In genomic region chr1:7921766-7922165, GRCh38 we compare ENCODE assay signal across 21 cellular contexts. TPM values are rescaled to one million over a fixed set of nuclear protein-coding genes. Genes with fewer than 3 reads are reported as not detected.
DNase-seq lines count a peak whose midpoint lies in the region; ATAC-seq, FAIRE-seq and TF ChIP-seq lines count a peak whose summit lies in the region.
"Had no signal": no experiment of that assay in that cellular context is flagged by ENCODE, and none has a peak within 500 bp of the region (broad histone marks: within the 10 kb centered on the region; RNA-seq: fewer than 3 reads in every experiment).

No MANE protein-coding gene starts in this region.

- intact Hi-C loops in activated CD4-positive, alpha-beta T cell treated with anti-CD3 and anti-CD28 coated beads, Interleukin-2, amount 10 ng/mL, durations not matched to agents 24 days and 14 days (cut with micrococcal nuclease) = loop anchor here (2.0 kb wide), 1 partner anchor 39 kb away; the partner anchor contains the start of gene PARK7
- intact Hi-C loops in activated CD4-positive, alpha-beta T cell treated with anti-CD3 and anti-CD28 coated beads for 36 hours (cut with DNase I, micrococcal nuclease) = loop anchor here in 1 of 2 experiments (2.0 kb wide), 1 partner anchor 39 kb away; the partner anchor contains the start of gene PARK7
- intact Hi-C loops in CD4-positive, alpha-beta T cell (cut with DNase I, micrococcal nuclease) = no loop called here
- intact Hi-C loops in kidney (cut with DNase I) = no loop called here

- no peaks in the 10 kb centered on the region for H3K9me3 ChIP-seq in MG63
- no peaks in the 10 kb centered on the region for H3K9me3 ChIP-seq in smooth muscle cell (replicated peaks; ENCODE audit: low read depth)
- no peaks in the 10 kb centered on the region for H3K9me3 ChIP-seq in CD4-positive, alpha-beta T cell (ENCODE audit: control insufficient read depth, low read length)
- H3K9me3 ChIP-seq in kidney (ENCODE audit: control insufficient read depth in 1 of 2, low read length in 2 of 2) = no peaks in the 10 kb centered on the region
- H3K9me3 ChIP-seq: lower lobe of right lung, spleen, upper lobe of right lung had no signal

- TF ChIP-seq CTCF in smooth muscle cell (IDR thresholded peaks at IDR 0.05; ENCODE audit: borderline replicate concordance, insufficient read depth, poor library complexity, severe bottlenecking) (no peak), kidney (IDR thresholded peaks at IDR 0.05; ENCODE audit: borderline replicate concordance, extremely low read depth, insufficient read depth) (no peak)
- no peak for TF ChIP-seq CTCF in CD4-positive, alpha-beta T cell (IDR thresholded peaks at IDR 0.05)

- H3K4me1 ChIP-seq in smooth muscle cell (ENCODE audit: low read depth) (no peaks in the 10 kb centered on the region), kidney (ENCODE audit: control insufficient read depth in 1 of 2, insufficient read depth in 1 of 2, low read depth in 1 of 2, low read length in 2 of 2) (no peaks in the 10 kb centered on the region)
- H3K4me1 ChIP-seq: lower lobe of right lung, upper lobe of right lung had no signal

- H2AFZ ChIP-seq in smooth muscle cell (ENCODE audit: low read depth) = peak overlapping the region; percentile 30
- H2AFZ ChIP-seq: PC-9 had no signal

- peaks cover 31% of the 10 kb centered on the region for H3K36me3 Mint-ChIP-seq in activated CD4-positive, alpha-beta T cell treated with anti-CD3 and anti-CD28 coated beads, Interleukin-2, amount 10 ng/mL, durations not matched to agents 24 days and 14 days (ENCODE audit: low read depth)
- H3K36me3 Mint-ChIP-seq in activated CD4-positive, alpha-beta T cell treated with anti-CD3 and anti-CD28 coated beads for 36 hours (ENCODE audit: low read depth) = peaks cover 17% of the 10 kb centered on the region
- no peaks in the 10 kb centered on the region for H3K36me3 Mint-ChIP-seq in CD4-positive, alpha-beta T cell (ENCODE audit: low read depth)

- H3K27ac ChIP-seq in smooth muscle cell (ENCODE audit: low read depth) (peak overlapping the region; percentile 19), kidney (ENCODE audit: low read depth in 2 of 2, low read length in 2 of 2) (no peak overlapping the region)
- no peak overlapping the region for H3K27ac ChIP-seq in CD4-positive, alpha-beta T cell (ENCODE audit: low read depth, low read length)
- H3K27ac ChIP-seq: HL-60, lower lobe of right lung, PC-9, spleen, upper lobe of right lung had no signal

- CTCF ChIA-PET in activated CD4-positive, alpha-beta T cell treated with anti-CD3 and anti-CD28 coated beads for 36 hours (lab: Charles Lee) = no interaction called here
- CTCF ChIA-PET in CD4-positive, alpha-beta T cell (lab: Charles Lee) = no interaction called here

- POLR2A ChIA-PET in activated CD4-positive, alpha-beta T cell treated with anti-CD3 and anti-CD28 coated beads for 36 hours (lab: Charles Lee) = no interaction called here
- POLR2A ChIA-PET in CD4-positive, alpha-beta T cell (lab: Charles Lee) = no interaction called here

- H3K27me3 ChIP-seq in MG63 (no peaks in the 10 kb centered on the region), smooth muscle cell (ENCODE audit: low read depth) (no peaks in the 10 kb centered on the region)
- H3K27me3 ChIP-seq in CD4-positive, alpha-beta T cell (ENCODE audit: control insufficient read depth, insufficient read depth, low read length) = no peaks in the 10 kb centered on the region

- H3K79me2 ChIP-seq in smooth muscle cell (ENCODE audit: low read depth) = no peaks in the 10 kb centered on the region

- no peaks in the 10 kb centered on the region for H3K9me3 Mint-ChIP-seq in activated CD4-positive, alpha-beta T cell treated with anti-CD3 and anti-CD28 coated beads, Interleukin-2, amount 10 ng/mL, durations not matched to agents 24 days and 14 days
- no peaks in the 10 kb centered on the region for H3K9me3 Mint-ChIP-seq in activated CD4-positive, alpha-beta T cell treated with anti-CD3 and anti-CD28 coated beads for 36 hours (ENCODE audit: low read depth)
- H3K9me3 Mint-ChIP-seq in CD4-positive, alpha-beta T cell = no peaks in the 10 kb centered on the region
- H3K9me3 Mint-ChIP-seq: activated CD4-positive, alpha-beta T cell treated with anti-CD3 and anti-CD28 coated beads, Interleukin-2, amount 10 ng/mL, durations not matched to agents 7 days and 5 days; T-helper 1 cell treated with Interleukin-12 subunit alpha and Interleukin-12 subunit beta and Interleukin-4 antibody, amounts not matched to agents 30 μg/mL and 1 μg/mL, for 36 hours had no signal

- WGBS in smooth muscle cell (ENCODE audit: low lambda C conversion rate) = 89% methylated on average over 7 of the region's 7 CpGs

- no peaks in the 10 kb centered on the region for H3K36me3 ChIP-seq in MG63
- no peaks in the 10 kb centered on the region for H3K36me3 ChIP-seq in smooth muscle cell (ENCODE audit: low read depth)
- H3K36me3 ChIP-seq in kidney (ENCODE audit: control insufficient read depth in 1 of 2, insufficient read depth in 2 of 2, low read length in 2 of 2) = no peaks in the 10 kb centered on the region
- H3K36me3 ChIP-seq: lower lobe of right lung, spleen, upper lobe of right lung had no signal

- FAIRE-seq in kidney (lab: Jason Lieb, UNC) = no peak

- no peak overlapping the region for H3K4me3 Mint-ChIP-seq in activated CD4-positive, alpha-beta T cell treated with anti-CD3 and anti-CD28 coated beads, Interleukin-2, amount 10 ng/mL, durations not matched to agents 24 days and 14 days
- H3K4me3 Mint-ChIP-seq in activated CD4-positive, alpha-beta T cell treated with anti-CD3 and anti-CD28 coated beads for 36 hours = no peak overlapping the region
- H3K4me3 Mint-ChIP-seq in CD4-positive, alpha-beta T cell = no peak overlapping the region
- H3K4me3 Mint-ChIP-seq: activated CD4-positive, alpha-beta T cell treated with anti-CD3 and anti-CD28 coated beads, Interleukin-2, amount 10 ng/mL, durations not matched to agents 7 days and 5 days; B cell; T-helper 1 cell treated with Interleukin-12 subunit alpha and Interleukin-12 subunit beta and Interleukin-4 antibody, amounts not matched to agents 30 μg/mL and 1 μg/mL, for 36 hours had no signal

- peak overlapping the region; percentile 20 for H3K27ac Mint-ChIP-seq in activated CD4-positive, alpha-beta T cell treated with anti-CD3 and anti-CD28 coated beads, Interleukin-2, amount 10 ng/mL, durations not matched to agents 24 days and 14 days
- no peak overlapping the region for H3K27ac Mint-ChIP-seq in activated CD4-positive, alpha-beta T cell treated with anti-CD3 and anti-CD28 coated beads for 36 hours
- no peak overlapping the region for H3K27ac Mint-ChIP-seq in CD4-positive, alpha-beta T cell
- H3K27ac Mint-ChIP-seq: activated CD4-positive, alpha-beta T cell treated with anti-CD3 and anti-CD28 coated beads, Interleukin-2, amount 10 ng/mL, durations not matched to agents 7 days and 5 days; B cell; T-helper 1 cell treated with Interleukin-12 subunit alpha and Interleukin-12 subunit beta and Interleukin-4 antibody, amounts not matched to agents 30 μg/mL and 1 μg/mL, for 36 hours had no signal

- no peak for DNase-seq in activated CD4-positive, alpha-beta T cell treated with anti-CD3 and anti-CD28 coated beads, Interleukin-2, amount 10 ng/mL, durations not matched to agents 24 days and 14 days
- no peak for DNase-seq in activated CD4-positive, alpha-beta T cell treated with anti-CD3 and anti-CD28 coated beads for 36 hours
- DNase-seq in MG63 = no peak
- peak; percentile 68 for DNase-seq in cerebellar cortex (ENCODE audit: low spot score)
- no peak for DNase-seq in smooth muscle cell (lab: John Stamatoyannopoulos, UW; ENCODE audit: unreplicated experiment)
- no peak for DNase-seq in CD4-positive, alpha-beta T cell
- DNase-seq in Kasumi-1 (lab: John Stamatoyannopoulos, UW) = no peak
- no peak for DNase-seq in kidney
- DNase-seq: 8988T; activated CD4-positive, alpha-beta T cell treated with anti-CD3 and anti-CD28 coated beads, Interleukin-2, amount 10 ng/mL, durations not matched to agents 7 days and 5 days; foreskin melanocyte; lower lobe of right lung; NCI-H510A; PC-9; spleen; stimulated activated CD4-positive, alpha-beta T cell treated with anti-CD3 and anti-CD28 coated beads, Interleukin-4, amount 100 ng/mL, for 24 hours; stimulated activated naive CD8-positive, alpha-beta T cell treated with anti-CD3 and anti-CD28 coated beads, Interleukin-15, amount 100 ng/mL, for 72 hours; upper lobe of right lung had no signal

- peaks cover 21% of the 10 kb centered on the region for H3K4me1 Mint-ChIP-seq in activated CD4-positive, alpha-beta T cell treated with anti-CD3 and anti-CD28 coated beads, Interleukin-2, amount 10 ng/mL, durations not matched to agents 24 days and 14 days
- peaks cover 26% of the 10 kb centered on the region for H3K4me1 Mint-ChIP-seq in activated CD4-positive, alpha-beta T cell treated with anti-CD3 and anti-CD28 coated beads for 36 hours
- H3K4me1 Mint-ChIP-seq in CD4-positive, alpha-beta T cell (ENCODE audit: low read depth) = no peaks in the 10 kb centered on the region
- H3K4me1 Mint-ChIP-seq: B cell had no signal

- no peak for ATAC-seq in activated CD4-positive, alpha-beta T cell treated with anti-CD3 and anti-CD28 coated beads for 36 hours
- ATAC-seq in CD4-positive, alpha-beta T cell (ENCODE audit: poor library complexity) = no peak
- ATAC-seq: lower lobe of right lung; stimulated activated naive CD8-positive, alpha-beta T cell treated with anti-CD3 and anti-CD28 coated beads, Interleukin-15, amount 100 ng/mL, for 72 hours; upper lobe of right lung had no signal

- H3K9ac ChIP-seq in smooth muscle cell (ENCODE audit: low read depth) (no peak overlapping the region), kidney (ENCODE audit: low read length in 2 of 2) (no peak overlapping the region)

- no peaks in the 10 kb centered on the region for H4K20me1 ChIP-seq in smooth muscle cell (ENCODE audit: low read depth)

- H3K27me3 Mint-ChIP-seq in activated CD4-positive, alpha-beta T cell treated with anti-CD3 and anti-CD28 coated beads, Interleukin-2, amount 10 ng/mL, durations not matched to agents 24 days and 14 days = no peaks in the 10 kb centered on the region
- H3K27me3 Mint-ChIP-seq in activated CD4-positive, alpha-beta T cell treated with anti-CD3 and anti-CD28 coated beads for 36 hours = no peaks in the 10 kb centered on the region
- no peaks in the 10 kb centered on the region for H3K27me3 Mint-ChIP-seq in CD4-positive, alpha-beta T cell
- H3K27me3 Mint-ChIP-seq: activated CD4-positive, alpha-beta T cell treated with anti-CD3 and anti-CD28 coated beads, Interleukin-2, amount 10 ng/mL, durations not matched to agents 7 days and 5 days; stimulated activated naive CD8-positive, alpha-beta T cell treated with anti-CD3 and anti-CD28 coated beads, Interleukin-15, amount 100 ng/mL, for 72 hours had no signal

- no peak overlapping the region for H3K4me2 ChIP-seq in smooth muscle cell
- H3K4me2 ChIP-seq: PC-9 had no signal

- no peaks in the 10 kb centered on the region for H3F3A ChIP-seq in smooth muscle cell (ENCODE audit: low read depth)

- peak overlapping the region; percentile 20 for H3K4me3 ChIP-seq in MG63
- H3K4me3 ChIP-seq in smooth muscle cell = no peak overlapping the region
- no peak overlapping the region for H3K4me3 ChIP-seq in kidney (ENCODE audit: low read length in 2 of 2)
- H3K4me3 ChIP-seq: lower lobe of right lung, PC-9, spleen, upper lobe of right lung had no signal

RNA-seq across cellular contexts. Expression of gene TNFRSF9, which starts 18.9 kb away (rescaled TPM):
- total RNA-seq in activated CD4-positive, alpha-beta T cell treated with anti-CD3 and anti-CD28 coated beads, Interleukin-2, amount 10 ng/mL, durations not matched to agents 24 days and 14 days = 30.5 and 30.9 TPM in 2 replicates
- total RNA-seq in activated CD4-positive, alpha-beta T cell treated with anti-CD3 and anti-CD28 coated beads for 36 hours = 10 to 100 TPM; 26.8 to 28.2 TPM
- not detected in 2 replicates for total RNA-seq in MG63 (2014; rRNA removed; shearing (Covaris generic); ENCODE audit: low replicate concordance)
- total RNA-seq in smooth muscle cell (0.09 TPM in 2 replicates), kidney (0.54 TPM)
- polyA plus RNA-seq in smooth muscle cell (0.45 and 0.59 TPM in 2 replicates), kidney (ENCODE audit: insufficient read depth, low read depth, low replicate concordance) (not detected)
- under 1 TPM; 0.52 to 0.84 TPM for total RNA-seq in CD4-positive, alpha-beta T cell

RNA-seq across cellular contexts. Expression of gene PARK7, which starts 39.7 kb away (rescaled TPM):
- total RNA-seq in activated CD4-positive, alpha-beta T cell treated with anti-CD3 and anti-CD28 coated beads, Interleukin-2, amount 10 ng/mL, durations not matched to agents 24 days and 14 days = 409 and 426 TPM in 2 replicates
- total RNA-seq in activated CD4-positive, alpha-beta T cell treated with anti-CD3 and anti-CD28 coated beads for 36 hours = 100 to 1,000 TPM; 294 to 390 TPM
- total RNA-seq in MG63 (2014; rRNA removed; shearing (Covaris generic); ENCODE audit: low replicate concordance) = 398 and 501 TPM in 2 replicates
- total RNA-seq in smooth muscle cell (177 and 179 TPM in 2 replicates), kidney (239 TPM)
- polyA plus RNA-seq in smooth muscle cell (434 and 461 TPM in 2 replicates), kidney (ENCODE audit: insufficient read depth, low read depth, low replicate concordance) (481 TPM)
- total RNA-seq in CD4-positive, alpha-beta T cell = 10 to 100 TPM; 57.7 to 62.4 TPM

Comparison
In these comparisons a context has a peak if more than half of its experiments do, and no peak if none do; other contexts are left out.
1. RNA of gene TNFRSF9, which starts 18.9 kb away (total RNA-seq): 30.5 to 30.9 TPM in activated CD4-positive, alpha-beta T cell treated with anti-CD3 and anti-CD28 coated beads, Interleukin-2, amount 10 ng/mL, durations not matched to agents 24 days and 14 days and 26.8 to 28.2 TPM in activated CD4-positive, alpha-beta T cell treated with anti-CD3 and anti-CD28 coated beads for 36 hours; 0.52 to 0.84 TPM in CD4-positive, alpha-beta T cell, 0.54 TPM in kidney (single experiment), 0.09 TPM in smooth muscle cell and not detected in MG63; every median in the first group is over 10 times any median in the second.